17 cellular contexts compared by ENCODE assay signal in genomic region chr18:49494660-49495059, GRCh38.
"Had no signal": no experiment of that assay in that cellular context is flagged by ENCODE, and none has a peak within 500 bp of the region (broad histone marks: within the 10 kb centered on the region; RNA-seq: fewer than 3 reads in every experiment).

No MANE protein-coding gene starts in this region.

- DNase-seq: activated CD4-positive, alpha-beta T cell treated with anti-CD3 and anti-CD28 coated beads, Interleukin-2, amount 50 U/mL, for 1 hour; activated CD8-positive, alpha-beta memory T cell treated with anti-CD3 and anti-CD28 coated beads for 24 hours; activated naive CD4-positive, alpha-beta T cell treated with Interleukin-2 at 50 U/mL for 16 hours; activated naive CD8-positive, alpha-beta T cell treated with anti-CD3 and anti-CD28 coated beads, Interleukin-2, amount 50 U/mL, for 24 hours; cerebellar nuclear complex; erythroblast; mesendoderm; pancreas; stimulated activated CD4-positive, alpha-beta T cell treated with anti-CD3 and anti-CD28 coated beads, Interleukin-12 subunit alpha, Interleukin-12 subunit beta, amount 100 ng/mL, for 4 hours; stimulated activated CD4-positive, alpha-beta T cell treated with anti-CD3 and anti-CD28 coated beads, Interleukin-2, amount 100 ng/mL, for 24 hours; stomach; T-helper 9 cell had no signal

- H3K27ac ChIP-seq: ascending aorta, breast epithelium, pancreas, stomach, thoracic aorta had no signal

- H3K36me3 ChIP-seq: breast epithelium had no signal

- H3K27ac Mint-ChIP-seq: activated naive CD8-positive, alpha-beta T cell treated with anti-CD3 and anti-CD28 coated beads, Interleukin-2, amount 50 U/mL, for 24 hours; dendritic cell treated with granulocyte-macrophage colony-stimulating factor and Interleukin-4, amounts not matched to agents 40 ng/mL and 50 ng/mL, for 4 days had no signal

- H3K4me1 ChIP-seq: breast epithelium had no signal

- H3K9me3 ChIP-seq: ascending aorta, breast epithelium, pancreas, stomach, thoracic aorta had no signal

- ATAC-seq: activated naive CD8-positive, alpha-beta T cell treated with anti-CD3 and anti-CD28 coated beads, Interleukin-2, amount 50 U/mL, for 24 hours; pancreas had no signal

- H3K27me3 ChIP-seq: ascending aorta, breast epithelium, pancreas had no signal

- H3K4me3 Mint-ChIP-seq: activated naive CD8-positive, alpha-beta T cell treated with anti-CD3 and anti-CD28 coated beads, Interleukin-2, amount 50 U/mL, for 24 hours; dendritic cell treated with granulocyte-macrophage colony-stimulating factor and Interleukin-4, amounts not matched to agents 40 ng/mL and 50 ng/mL, for 4 days; endodermal cell had no signal

- H3K9me3 Mint-ChIP-seq: activated naive CD8-positive, alpha-beta T cell treated with anti-CD3 and anti-CD28 coated beads, Interleukin-2, amount 50 U/mL, for 24 hours; dendritic cell treated with granulocyte-macrophage colony-stimulating factor and Interleukin-4, amounts not matched to agents 40 ng/mL and 50 ng/mL, for 4 days; endodermal cell had no signal

- H3K4me3 ChIP-seq: ascending aorta, breast epithelium, pancreas, stomach, thoracic aorta had no signal
